In genomic region chr17:72538921-72539352, GRCh38 we compare ENCODE assay signal across 20 cellular contexts.
DNase-seq lines count a peak whose midpoint lies in the region; ATAC-seq, FAIRE-seq and TF ChIP-seq lines count a peak whose summit lies in the region.
"Had no signal": no experiment of that assay in that cellular context is flagged by ENCODE, and none has a peak within 500 bp of the region (broad histone marks: within the 10 kb centered on the region; RNA-seq: fewer than 3 reads in every experiment).

No MANE protein-coding gene starts in this region.

- peak overlapping the region; percentile 77; the same call in 1 of the 2 replicates for H3K4me2 ChIP-seq in HepG2 (ENCODE audit: low read depth, low read length)

- H3K9ac ChIP-seq in HepG2 (ENCODE audit: insufficient read depth, low read depth, low read length): no peak overlapping the region
- H3K9ac ChIP-seq in endodermal cell (ENCODE audit: extremely low read depth, low read length, poor library complexity, severe bottlenecking): no peak overlapping the region

- peaks cover 3% of the 10 kb centered on the region for H3K36me3 Mint-ChIP-seq in endodermal cell (ENCODE audit: low read depth)
- peaks cover 8% of the 10 kb centered on the region for H3K36me3 Mint-ChIP-seq in neural crest cell (ENCODE audit: low read depth)
- H3K36me3 Mint-ChIP-seq: CD4-positive, CD25-positive, alpha-beta regulatory T cell had no signal

- H3K4me3 ChIP-seq in HepG2 (replicated peaks in 1 of 3; ENCODE audit: insufficient read depth in 1 of 3, low read depth in 2 of 3, low read length in 3 of 3): no peak overlapping the region
- no peak overlapping the region for H3K4me3 ChIP-seq in right lobe of liver
- H3K4me3 ChIP-seq in endodermal cell (ENCODE audit: low read length): no peak overlapping the region
- no peak overlapping the region for H3K4me3 ChIP-seq in ascending aorta
- no peak overlapping the region for H3K4me3 ChIP-seq in upper lobe of left lung
- H3K4me3 ChIP-seq: colonic mucosa, psoas muscle had no signal

- TF ChIP-seq CTCF in HepG2 (CRISPR knock-in tag; IDR thresholded peaks at IDR 0.05) (no peak), right lobe of liver (IDR thresholded peaks at IDR 0.05) (no peak), endodermal cell (conservative IDR thresholded peaks at IDR 0.05) (no peak), neural crest cell (conservative IDR thresholded peaks at IDR 0.05) (no peak), ascending aorta (IDR thresholded peaks at IDR 0.05) (no peak), upper lobe of left lung (IDR thresholded peaks at IDR 0.05) (no peak)

- H3K27ac ChIP-seq in HepG2 (ENCODE audit: extremely low read length, insufficient read depth, low read length) (no peak overlapping the region), right lobe of liver (no peak overlapping the region), endodermal cell (ENCODE audit: low read depth, low read length) (no peak overlapping the region), ascending aorta (no peak overlapping the region), upper lobe of left lung (no peak overlapping the region)
- H3K27ac ChIP-seq: psoas muscle had no signal

- peaks cover 7% of the 10 kb centered on the region for H3K9me3 ChIP-seq in HepG2 (ENCODE audit: low read length)
- no peaks in the 10 kb centered on the region for H3K9me3 ChIP-seq in right lobe of liver
- H3K9me3 ChIP-seq in endodermal cell (ENCODE audit: control insufficient read depth, low read length): peaks cover 8% of the 10 kb centered on the region
- H3K9me3 ChIP-seq in ascending aorta: no peaks in the 10 kb centered on the region
- H3K9me3 ChIP-seq in upper lobe of left lung: no peaks in the 10 kb centered on the region
- H3K9me3 ChIP-seq: colonic mucosa, psoas muscle had no signal

- WGBS in HepG2 (ENCODE audit: low lambda C conversion rate): 95% methylated on average over 13 of the region's 13 CpGs
- WGBS in right lobe of liver (ENCODE audit: insufficient coverage, low coverage, low lambda C conversion rate, missing lambda C conversion rate): 86% methylated on average over 5 of the region's 13 CpGs
- 66 to 73% methylated on average over 6 to 13 of the region's 13 CpGs for WGBS in endodermal cell (ENCODE audit: insufficient coverage in 1 of 2, insufficient read length in 1 of 2), 2 experiments
- 89 to 91% methylated on average over 9 to 13 of the region's 13 CpGs for WGBS in upper lobe of left lung, 2 donors

- no peaks in the 10 kb centered on the region; the same call in 1 of the 2 replicates for H4K20me1 ChIP-seq in HepG2 (ENCODE audit: insufficient read depth, low read length)

- H3K4me1 ChIP-seq in HepG2 (ENCODE audit: insufficient read depth, low read length): peaks cover 93% of the 10 kb centered on the region
- H3K4me1 ChIP-seq in right lobe of liver: no peaks in the 10 kb centered on the region
- H3K4me1 ChIP-seq in endodermal cell (ENCODE audit: control insufficient read depth, insufficient read depth, low read length): peaks cover 3% of the 10 kb centered on the region
- H3K4me1 ChIP-seq in ascending aorta: peaks cover 0 to 4% of the 10 kb centered on the region in 2 donors
- peaks cover 3 to 9% (median 8%) of the 10 kb centered on the region in 4 donors for H3K4me1 ChIP-seq in upper lobe of left lung
- H3K4me1 ChIP-seq: colonic mucosa, psoas muscle had no signal

- in situ Hi-C loops in HepG2 (cut with HindIII; ENCODE audit: extremely low pct_ligation_motif_present, low pct_unique_long_range_greater_than_20kb): loop anchor here (10.0 to 25.0 kb wide), 3 partner anchors 777 to 1774 kb away; no protein-coding TSS in a partner anchor

- peaks cover 4 to 9% of the 10 kb centered on the region in 2 experiments; a peak in 4 of 5 replicates for H3K36me3 ChIP-seq in HepG2 (replicated peaks in 1 of 2; ENCODE audit: control insufficient read depth in 1 of 2, insufficient read depth in 2 of 2, low read length in 2 of 2)
- no peaks in the 10 kb centered on the region for H3K36me3 ChIP-seq in right lobe of liver
- no peaks in the 10 kb centered on the region for H3K36me3 ChIP-seq in endodermal cell (ENCODE audit: control insufficient read depth, insufficient read depth, low read length)
- no peaks in the 10 kb centered on the region for H3K36me3 ChIP-seq in ascending aorta
- no peaks in the 10 kb centered on the region for H3K36me3 ChIP-seq in upper lobe of left lung
- H3K36me3 ChIP-seq: colonic mucosa had no signal

- no TSS peak for BruUV-seq in HepG2 (replicated peaks; lab: Mats Ljungman, UMichigan)

- H3K4me1 Mint-ChIP-seq in endodermal cell: peaks cover 11% of the 10 kb centered on the region
- peaks cover 38% of the 10 kb centered on the region for H3K4me1 Mint-ChIP-seq in neural crest cell

- no peak for FAIRE-seq in HepG2 (lab: Jason Lieb, UNC)
- FAIRE-seq: islet of Langerhans, TTC549 had no signal

- H3K27me3 ChIP-seq in HepG2 (ENCODE audit: control insufficient read depth in 1 of 2, insufficient read depth in 2 of 2, low read length in 2 of 2) (no peaks in the 10 kb centered on the region), right lobe of liver (no peaks in the 10 kb centered on the region), endodermal cell (ENCODE audit: control insufficient read depth, insufficient read depth, low read length, poor library complexity, severe bottlenecking) (peaks cover 23% of the 10 kb centered on the region), ascending aorta (no peaks in the 10 kb centered on the region), upper lobe of left lung (no peaks in the 10 kb centered on the region)
- H3K27me3 ChIP-seq: colonic mucosa had no signal

- DNase-seq in HepG2 (ENCODE audit: low spot score): no peak
- no peak for DNase-seq in right lobe of liver
- peak; percentile 83 for DNase-seq in endodermal cell
- DNase-seq in neural crest cell (ENCODE audit: low read depth, low spot score): peak; percentile 16
- DNase-seq in ascending aorta (ENCODE audit: low spot score in 2 of 2): no peak
- DNase-seq in NK-92 (lab: John Stamatoyannopoulos, UW; ENCODE audit: unreplicated experiment): no peak
- no peak for DNase-seq in upper lobe of left lung
- DNase-seq: activated CD8-positive, alpha-beta T cell treated with anti-CD3 and anti-CD28 coated beads for 36 hours; CD4-positive, CD25-positive, alpha-beta regulatory T cell; colonic mucosa; DND-41; erythroblast; GOT3; NCI-H1694 treated with DMSO at 0.1 percent for 48 hours; psoas muscle had no signal

- TF ChIP-seq POLR2A in HepG2 (IDR thresholded peaks at IDR 0.05; ENCODE audit: insufficient read depth in 1 of 2, low read depth in 2 of 2, low read length in 2 of 2): no peak
- no peak for TF ChIP-seq POLR2A in right lobe of liver (IDR thresholded peaks at IDR 0.05)
- no peak for TF ChIP-seq POLR2A in upper lobe of left lung (IDR thresholded peaks at IDR 0.05)

- TF ChIP-seq EP300 in HepG2 (IDR thresholded peaks at IDR 0.05; ENCODE audit: low read depth in 2 of 2, low read length in 2 of 2): no peak
- no peak for TF ChIP-seq EP300 in HepG2 (CRISPR knock-in tag; IDR thresholded peaks at IDR 0.05; ENCODE audit: borderline replicate concordance)
- TF ChIP-seq EP300 in upper lobe of left lung (IDR thresholded peaks at IDR 0.05): no peak

- H3K4me3 Mint-ChIP-seq in endodermal cell (no peak overlapping the region), neural crest cell (no peak overlapping the region)
- H3K4me3 Mint-ChIP-seq: activated CD8-positive, alpha-beta T cell treated with anti-CD3 and anti-CD28 coated beads for 36 hours; activated T-helper 1 cell treated with anti-CD3 and anti-CD28 coated beads, Interleukin-12 subunit alpha, Interleukin-12 subunit beta, Interleukin-2, Interleukin-4 antibody, amounts not matched to agents 30 ng/mL and 10 ng/mL and 1 ng/mL, durations not matched to agents 14 hours and 24 hours and 36 hours; CD4-positive, CD25-positive, alpha-beta regulatory T cell had no signal

- H3K79me2 ChIP-seq in HepG2 (ENCODE audit: insufficient read depth, low read length): peaks cover 87% of the 10 kb centered on the region

- H3K27me3 Mint-ChIP-seq in endodermal cell (ENCODE audit: insufficient read depth): peaks cover 46% of the 10 kb centered on the region
- no peaks in the 10 kb centered on the region for H3K27me3 Mint-ChIP-seq in neural crest cell (ENCODE audit: low read depth)

- ATAC-seq in HepG2 (no peak), right lobe of liver (no peak), HG02571 (IDR thresholded peaks at IDR 0.05; ENCODE audit: unreplicated experiment) (no peak), upper lobe of left lung (ENCODE audit: low FRiP score in 2 of 2) (no peak)
- ATAC-seq: activated CD8-positive, alpha-beta T cell treated with anti-CD3 and anti-CD28 coated beads for 36 hours; psoas muscle; SK-N-SH treated with all-trans-retinoic acid at 6 μM for 48 hours had no signal

- no peak overlapping the region for H2AFZ ChIP-seq in HepG2 (ENCODE audit: low read length)

- H3K27ac Mint-ChIP-seq in endodermal cell (no peak overlapping the region), neural crest cell (ENCODE audit: unreplicated experiment) (no peak overlapping the region)
- H3K27ac Mint-ChIP-seq: activated CD8-positive, alpha-beta T cell treated with anti-CD3 and anti-CD28 coated beads for 36 hours; activated T-helper 1 cell treated with anti-CD3 and anti-CD28 coated beads, Interleukin-12 subunit alpha, Interleukin-12 subunit beta, Interleukin-2, Interleukin-4 antibody, amounts not matched to agents 30 ng/mL and 10 ng/mL and 1 ng/mL, durations not matched to agents 14 hours and 24 hours and 36 hours; CD4-positive, CD25-positive, alpha-beta regulatory T cell had no signal

- no peak for TF ChIP-seq RAD21 in HepG2 (CRISPR knock-in tag; IDR thresholded peaks at IDR 0.05)

- POLR2A ChIA-PET in HepG2 (lab: Yijun Ruan, JAX): interaction anchor here (1.0 to 4.6 kb wide), 12 partner anchors 14 to 858 kb away, joined by 3 to 72 read pairs (median 5); partner anchors contain the start of gene SOX9

- intact Hi-C loops in HepG2 (cut with micrococcal nuclease; ENCODE audit: unreplicated experiment) (no loop called here), right lobe of liver (cut with DNase I) (no loop called here), ascending aorta (cut with DNase I) (no loop called here)

- CTCF ChIA-PET in HepG2 (lab: Yijun Ruan, JAX; ENCODE audit: low intra/inter-chr PET ratio, low total read pairs): no interaction called here

- H3K9me3 Mint-ChIP-seq in endodermal cell (peaks cover 8% of the 10 kb centered on the region), neural crest cell (peaks cover 5% of the 10 kb centered on the region)
- H3K9me3 Mint-ChIP-seq: activated CD8-positive, alpha-beta T cell treated with anti-CD3 and anti-CD28 coated beads for 36 hours had no signal

TF ChIP-seq in HepG2, 621 proteins besides CTCF, POLR2A, EP300 and RAD21 (continues in another document):
- TF ChIP-seq HNRNPL (IDR thresholded peaks at IDR 0.05; ENCODE audit: low read depth, low read length) (peak; percentile 71; the same call in 1 of the 2 replicates), ZBTB38 (CRISPR knock-in tag; IDR thresholded peaks at IDR 0.05) (peak; percentile 66; the same call in 1 of the 2 replicates)

Comparison
In these comparisons a context has a peak if more than half of its experiments do, and no peak if none do; other contexts are left out.
1. DNase-seq: peak in endodermal cell (single experiment) and neural crest cell (single experiment); none in HepG2 (single experiment), right lobe of liver (0 of 3), ascending aorta (0 of 2), NK-92 (single experiment) and upper lobe of left lung (0 of 2).